Comparison of ENCODE assay signal across 9 cellular contexts in the genomic region with DNA sequence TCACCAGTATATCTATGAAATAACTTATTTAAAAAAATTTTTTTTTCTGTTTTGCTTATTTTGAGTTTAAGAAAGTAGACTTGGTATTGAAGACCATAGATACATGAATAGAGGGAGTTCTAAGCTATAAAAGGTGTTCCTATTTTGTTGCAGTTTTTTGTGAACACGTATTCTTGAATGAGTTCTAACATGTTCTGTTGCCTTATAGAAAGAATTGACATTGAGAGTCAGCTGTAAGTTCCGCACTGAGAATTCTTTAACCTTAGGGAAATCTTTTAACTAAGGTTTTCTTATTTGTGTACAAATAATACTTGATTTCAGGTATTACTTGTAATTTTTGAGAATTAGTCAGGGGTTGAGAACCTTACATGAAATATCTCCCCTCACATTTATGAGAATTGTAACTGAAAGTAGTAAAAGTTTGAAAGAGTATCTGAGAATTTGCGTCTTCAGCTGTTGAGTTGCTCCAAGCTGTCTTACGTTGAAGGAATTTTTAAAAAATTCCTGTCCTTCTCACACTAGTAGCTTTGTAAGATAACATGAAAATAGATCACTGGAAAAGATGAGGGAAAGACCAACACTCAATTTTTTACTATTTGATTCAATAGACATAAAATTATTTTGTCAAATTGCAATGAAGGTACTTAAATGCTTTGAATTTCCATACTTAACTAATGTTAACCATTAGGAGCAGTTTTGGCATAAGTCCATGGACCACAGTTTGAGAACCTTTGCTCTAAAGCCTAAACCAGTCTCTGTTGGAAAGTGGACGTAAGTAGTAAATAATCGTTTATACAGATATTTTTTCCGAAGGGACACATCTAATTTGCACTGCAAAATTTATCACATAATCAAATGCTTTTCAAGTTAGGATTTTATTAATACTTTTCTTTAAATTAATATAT. TPM values are rescaled to one million over a fixed set of nuclear protein-coding genes. Genes with fewer than 3 reads are reported as not detected.
DNase-seq lines count a peak whose midpoint lies in the region; ATAC-seq, FAIRE-seq and TF ChIP-seq lines count a peak whose summit lies in the region.
"Had no signal": no experiment of that assay in that cellular context is flagged by ENCODE, and none has a peak within 500 bp of the region (broad histone marks: within the 10 kb centered on the region; RNA-seq: fewer than 3 reads in every experiment).

No MANE protein-coding gene starts in this region.

- H3K9me3 ChIP-seq in BE2C (no peaks in the 10 kb centered on the region), astrocyte (ENCODE audit: insufficient read depth, low read depth, low read length) (no peaks in the 10 kb centered on the region)

- H3K4me1 Mint-ChIP-seq in astrocyte (ENCODE audit: low read depth, unreplicated experiment) (peaks cover 24% of the 10 kb centered on the region), memory B cell (peaks cover 29% of the 10 kb centered on the region)

- FAIRE-seq in astrocyte (lab: Jason Lieb, UNC), result no peak

- H3K27ac Mint-ChIP-seq in astrocyte (ENCODE audit: unreplicated experiment) (no peak overlapping the region), memory B cell (peak overlapping the region; percentile 55)

- H3K27ac ChIP-seq in HL-60 (replicated peaks) (no peak overlapping the region), astrocyte (ENCODE audit: low read depth, low read length) (peak overlapping the region; percentile 1)

- peaks cover under 1% of the 10 kb centered on the region; the same call in 1 of the 2 replicates for H3K36me3 ChIP-seq in BE2C
- H3K36me3 ChIP-seq in astrocyte (ENCODE audit: insufficient read depth, low read length), result peaks cover 5% of the 10 kb centered on the region

- H3K9ac ChIP-seq in astrocyte (ENCODE audit: low read length), result peak overlapping the region; percentile 98

- H3K9me3 Mint-ChIP-seq in astrocyte (ENCODE audit: unreplicated experiment), result no peaks in the 10 kb centered on the region
- no peaks in the 10 kb centered on the region for H3K9me3 Mint-ChIP-seq in memory B cell

- H3K36me3 Mint-ChIP-seq in astrocyte (ENCODE audit: low read depth, unreplicated experiment) (peaks cover 2% of the 10 kb centered on the region), memory B cell (peaks cover 5% of the 10 kb centered on the region)

- H3K79me2 ChIP-seq in astrocyte (ENCODE audit: insufficient read depth, low read length), result peaks cover 94% of the 10 kb centered on the region

- H3K4me3 Mint-ChIP-seq in astrocyte (ENCODE audit: unreplicated experiment) (peak overlapping the region; percentile 91), memory B cell (peak overlapping the region; percentile 62)

- H3K4me2 ChIP-seq in astrocyte (ENCODE audit: low read length), result peak overlapping the region; percentile 92

- H3K27me3 ChIP-seq in BE2C, result no peaks in the 10 kb centered on the region
- no peaks in the 10 kb centered on the region for H3K27me3 ChIP-seq in HL-60 (ENCODE audit: insufficient read depth, poor library complexity, severe bottlenecking)
- no peaks in the 10 kb centered on the region for H3K27me3 ChIP-seq in astrocyte (ENCODE audit: insufficient read depth, low read length)

- no peak overlapping the region for H2AFZ ChIP-seq in astrocyte (ENCODE audit: low read depth, low read length)

- H3K4me1 ChIP-seq in BE2C (no peaks in the 10 kb centered on the region), astrocyte (ENCODE audit: insufficient read depth, low read length) (peaks cover 3% of the 10 kb centered on the region)

- H3K27me3 Mint-ChIP-seq in astrocyte (ENCODE audit: low read depth, unreplicated experiment) (no peaks in the 10 kb centered on the region), memory B cell (no peaks in the 10 kb centered on the region)

- TF ChIP-seq CTCF in BE2C (IDR thresholded peaks at IDR 0.05; ENCODE audit: low read depth, low read length) (no peak), HL-60 (IDR thresholded peaks at IDR 0.05; ENCODE audit: insufficient read depth, low read length) (no peak), astrocyte (IDR thresholded peaks at IDR 0.05; ENCODE audit: insufficient read depth, low read depth, low read length) (no peak)

- DNase-seq in BE2C (no peak), HL-60 (ENCODE audit: low read depth in 1 of 2, low spot score in 1 of 2) (no peak), astrocyte (ENCODE audit: low read depth) (peak; percentile 19), memory B cell (ENCODE audit: low spot score in 2 of 2) (no peak), epidermal melanocyte (ENCODE audit: insufficient read length, low spot score) (no peak), NCI-H1092 treated with DMSO at 0.1 percent for 48 hours (lab: John Stamatoyannopoulos, UW) (no peak), NCI-H524 treated with DMSO at 0.1 percent for 48 hours (lab: John Stamatoyannopoulos, UW) (no peak)
- DNase-seq: NCI-H1436 had no signal

- ATAC-seq in memory B cell (ENCODE audit: low read depth) (no peak), HG03439 (IDR thresholded peaks at IDR 0.05; ENCODE audit: unreplicated experiment) (no peak)

- peak overlapping the region; percentile 88 for H3K4me3 ChIP-seq in BE2C (ENCODE audit: low read depth, low read length)
- H3K4me3 ChIP-seq in HL-60 (replicated peaks; ENCODE audit: insufficient read depth, low read length), result peak overlapping the region; percentile 78
- H3K4me3 ChIP-seq in astrocyte (ENCODE audit: insufficient read depth, low read depth, low read length), result peak overlapping the region; percentile 95

- H4K20me1 ChIP-seq in astrocyte (ENCODE audit: insufficient read depth, low read length), result peaks cover 65% of the 10 kb centered on the region

RNA-seq across cellular contexts. Expression of gene DR1, which starts 3.8 kb away (rescaled TPM):
- polyA plus RNA-seq in BE2C (2012; ENCODE audit: insufficient read depth, insufficient read length, low read depth), result 33.1 TPM
- total RNA-seq in astrocyte, result 76.9 and 77.1 TPM in 2 replicates
